ENCODE assay signal across 8 cellular contexts in genomic region chr2:196233033-196233807, GRCh38.
DNase-seq lines count a peak whose midpoint lies in the region; ATAC-seq and TF ChIP-seq lines count a peak whose summit lies in the region.

No MANE protein-coding gene starts in this region.

- H3K36me3 Mint-ChIP-seq in IgD-negative memory B cell: no peaks in the 10 kb centered on the region
- H3K36me3 Mint-ChIP-seq in progenitor cell of endocrine pancreas (ENCODE audit: insufficient read depth): peaks cover 5% of the 10 kb centered on the region

- H3K9me3 Mint-ChIP-seq in IgD-negative memory B cell (no peaks in the 10 kb centered on the region), progenitor cell of endocrine pancreas (ENCODE audit: low read depth) (peaks cover 2% of the 10 kb centered on the region)

- DNase-seq in AG09309 (ENCODE audit: low read depth) (peak; percentile 69), ascending aorta (ENCODE audit: low spot score in 2 of 2) (no peak), left lung (no peak), progenitor cell of endocrine pancreas (ENCODE audit: low spot score, unreplicated experiment) (no peak), SKM-1 (lab: John Stamatoyannopoulos, UW; ENCODE audit: unreplicated experiment) (no peak), hypothalamus (lab: John Stamatoyannopoulos, UW) (no peak)

- peak overlapping the region; percentile 37 to 74 for H3K27ac ChIP-seq in ascending aorta
- H3K27ac ChIP-seq in left lung: peak overlapping the region; percentile 45 to 69

- ATAC-seq in GM19397 (IDR thresholded peaks at IDR 0.05; ENCODE audit: unreplicated experiment): peak; percentile 17
- ATAC-seq in left lung: peak; percentile 51

- peaks cover 0 to 16% of the 10 kb centered on the region in 2 donors for H3K4me1 ChIP-seq in ascending aorta
- peaks cover 16 to 54% of the 10 kb centered on the region in 2 donors for H3K4me1 ChIP-seq in left lung

- H3K4me1 Mint-ChIP-seq in IgD-negative memory B cell: peaks cover 43 to 60% (median 57%) of the 10 kb centered on the region in 3 donors
- H3K4me1 Mint-ChIP-seq in progenitor cell of endocrine pancreas (ENCODE audit: low read depth): peaks cover 7% of the 10 kb centered on the region

- H3K27me3 Mint-ChIP-seq in IgD-negative memory B cell (no peaks in the 10 kb centered on the region), progenitor cell of endocrine pancreas (no peaks in the 10 kb centered on the region)

- H3K4me3 Mint-ChIP-seq in IgD-negative memory B cell: peak overlapping the region in 3 of 4 donors; percentile 8 to 84 (median 74)
- H3K4me3 Mint-ChIP-seq in progenitor cell of endocrine pancreas (ENCODE audit: low read depth): no peak overlapping the region

- H3K27ac Mint-ChIP-seq in IgD-negative memory B cell: peak overlapping the region; percentile 85 to 95 (median 90)
- no peak overlapping the region for H3K27ac Mint-ChIP-seq in progenitor cell of endocrine pancreas

- TF ChIP-seq CTCF in AG09309 (IDR thresholded peaks at IDR 0.05; ENCODE audit: control insufficient read depth, insufficient read depth, low read depth, low read length, missing control alignments) (no peak), ascending aorta (IDR thresholded peaks at IDR 0.05) (no peak), left lung (IDR thresholded peaks at IDR 0.05) (no peak), progenitor cell of endocrine pancreas (IDR thresholded peaks at IDR 0.05; ENCODE audit: unreplicated experiment) (no peak)

- H3K36me3 ChIP-seq in ascending aorta (no peaks in the 10 kb centered on the region), left lung (no peaks in the 10 kb centered on the region)

- no peak overlapping the region for H3K4me3 ChIP-seq in AG09309 (ENCODE audit: control insufficient read depth, low read depth, low read length)
- peak overlapping the region in 1 of 2 donors; percentile 1 for H3K4me3 ChIP-seq in ascending aorta
- no peak overlapping the region for H3K4me3 ChIP-seq in left lung

- intact Hi-C loops in ascending aorta (cut with DNase I) (no loop called here), left lung (cut with DNase I) (no loop called here)

- H3K9me3 ChIP-seq in ascending aorta (no peaks in the 10 kb centered on the region), left lung (no peaks in the 10 kb centered on the region)

- H3K27me3 ChIP-seq in ascending aorta: no peaks in the 10 kb centered on the region
- H3K27me3 ChIP-seq in left lung: no peaks in the 10 kb centered on the region
